In genomic region chr19:8505680-8506401, GRCh38 we compare ENCODE assay signal across 1 cellular context.
TF ChIP-seq lines count a peak whose summit lies in the region.

No MANE protein-coding gene starts in this region.

TF ChIP-seq in HepG2, 621 proteins besides CTCF, POLR2A, EP300 and RAD21 (continued from another document and continues in another):
- TF ChIP-seq ZNF513 (CRISPR knock-in tag; conservative IDR thresholded peaks at IDR 0.05) (no peak), NFE2 (CRISPR knock-in tag; IDR thresholded peaks at IDR 0.05) (no peak), GZF1 (CRISPR knock-in tag; IDR thresholded peaks at IDR 0.05) (no peak), ZFY (CRISPR knock-in tag; IDR thresholded peaks at IDR 0.05) (peak; percentile 63), ZNF503 (CRISPR knock-in tag; IDR thresholded peaks at IDR 0.05) (no peak), ZFP37 (CRISPR knock-in tag; IDR thresholded peaks at IDR 0.05; ENCODE audit: borderline replicate concordance) (no peak), ATF7-NPFF (CRISPR knock-in tag; IDR thresholded peaks at IDR 0.05; ENCODE audit: low read depth) (peak; percentile 69; the same call in 1 of the 2 replicates), TCF7 (IDR thresholded peaks at IDR 0.05; ENCODE audit: low read depth) (no peak), ZNF292 (CRISPR knock-in tag; IDR thresholded peaks at IDR 0.05; ENCODE audit: borderline replicate concordance, low read depth) (peak; percentile 70; the same call in 1 of the 2 replicates), ZNF605 (CRISPR knock-in tag; IDR thresholded peaks at IDR 0.05) (peak; percentile 64), SSRP1 (CRISPR knock-in tag; IDR thresholded peaks at IDR 0.05) (0 out of 2 replicates have a peak, but pooled peaks have one; percentile 51), ZFP82 (CRISPR knock-in tag; IDR thresholded peaks at IDR 0.05; ENCODE audit: borderline replicate concordance) (no peak), ZNF546 (CRISPR knock-in tag; conservative IDR thresholded peaks at IDR 0.05) (no peak; the same call in 1 of the 2 replicates), KDM4B (CRISPR knock-in tag; IDR thresholded peaks at IDR 0.05) (no peak), ZNF660 (CRISPR knock-in tag; IDR thresholded peaks at IDR 0.05; ENCODE audit: borderline replicate concordance, low read depth) (no peak), THAP11 (CRISPR knock-in tag; IDR thresholded peaks at IDR 0.05) (peak; percentile 31; the same call in 1 of the 2 replicates), ZNF614 (CRISPR knock-in tag; IDR thresholded peaks at IDR 0.05; ENCODE audit: borderline replicate concordance) (0 out of 2 replicates have a peak, but pooled peaks have one; percentile 29), ZNF468 (CRISPR knock-in tag; IDR thresholded peaks at IDR 0.05) (no peak), ZNF780A (CRISPR knock-in tag; IDR thresholded peaks at IDR 0.05) (0 out of 2 replicates have a peak, but pooled peaks have one; percentile 14), NFE2L1 (CRISPR knock-in tag; IDR thresholded peaks at IDR 0.05; ENCODE audit: borderline replicate concordance) (no peak), TMF1 (CRISPR knock-in tag; IDR thresholded peaks at IDR 0.05; ENCODE audit: low read depth) (no peak), SYNCRIP (IDR thresholded peaks at IDR 0.05; ENCODE audit: insufficient read depth, low read depth, low read length) (no peak), ZNF143 (CRISPR knock-in tag; IDR thresholded peaks at IDR 0.05) (no peak), MEF2D (CRISPR knock-in tag; IDR thresholded peaks at IDR 0.05) (peak; percentile 46; the same call in 1 of the 2 replicates), PBX3 (CRISPR knock-in tag; IDR thresholded peaks at IDR 0.05; ENCODE audit: borderline replicate concordance) (no peak), ZSCAN9 (CRISPR knock-in tag; IDR thresholded peaks at IDR 0.05; ENCODE audit: borderline replicate concordance) (no peak), ZSCAN21 (CRISPR knock-in tag; IDR thresholded peaks at IDR 0.05; ENCODE audit: borderline replicate concordance) (no peak; the same call in 1 of the 2 replicates), LRRFIP1 (CRISPR knock-in tag; conservative IDR thresholded peaks at IDR 0.05) (no peak), ZNF792 (CRISPR knock-in tag; IDR thresholded peaks at IDR 0.05) (0 out of 2 replicates have a peak, but pooled peaks have one; percentile 18), ZMYM3 (CRISPR knock-in tag; IDR thresholded peaks at IDR 0.05) (0 out of 2 replicates have a peak, but pooled peaks have one; percentile 47), MYNN (CRISPR knock-in tag; IDR thresholded peaks at IDR 0.05; ENCODE audit: low read depth) (no peak), NFYC (CRISPR knock-in tag; IDR thresholded peaks at IDR 0.05) (no peak), ZSCAN30 (CRISPR knock-in tag; IDR thresholded peaks at IDR 0.05) (no peak)
- TF ChIP-seq, protein P1, sequence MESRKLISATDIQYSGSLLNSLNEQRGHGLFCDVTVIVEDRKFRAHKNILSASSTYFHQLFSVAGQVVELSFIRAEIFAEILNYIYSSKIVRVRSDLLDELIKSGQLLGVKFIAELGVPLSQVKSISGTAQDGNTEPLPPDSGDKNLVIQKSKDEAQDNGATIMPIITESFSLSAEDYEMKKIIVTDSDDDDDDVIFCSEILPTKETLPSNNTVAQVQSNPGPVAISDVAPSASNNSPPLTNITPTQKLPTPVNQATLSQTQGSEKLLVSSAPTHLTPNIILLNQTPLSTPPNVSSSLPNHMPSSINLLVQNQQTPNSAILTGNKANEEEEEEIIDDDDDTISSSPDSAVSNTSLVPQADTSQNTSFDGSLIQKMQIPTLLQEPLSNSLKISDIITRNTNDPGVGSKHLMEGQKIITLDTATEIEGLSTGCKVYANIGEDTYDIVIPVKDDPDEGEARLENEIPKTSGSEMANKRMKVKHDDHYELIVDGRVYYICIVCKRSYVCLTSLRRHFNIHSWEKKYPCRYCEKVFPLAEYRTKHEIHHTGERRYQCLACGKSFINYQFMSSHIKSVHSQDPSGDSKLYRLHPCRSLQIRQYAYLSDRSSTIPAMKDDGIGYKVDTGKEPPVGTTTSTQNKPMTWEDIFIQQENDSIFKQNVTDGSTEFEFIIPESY (CRISPR knock-in tag; IDR thresholded peaks at IDR 0.05): no peak
- TF ChIP-seq, protein P2, sequence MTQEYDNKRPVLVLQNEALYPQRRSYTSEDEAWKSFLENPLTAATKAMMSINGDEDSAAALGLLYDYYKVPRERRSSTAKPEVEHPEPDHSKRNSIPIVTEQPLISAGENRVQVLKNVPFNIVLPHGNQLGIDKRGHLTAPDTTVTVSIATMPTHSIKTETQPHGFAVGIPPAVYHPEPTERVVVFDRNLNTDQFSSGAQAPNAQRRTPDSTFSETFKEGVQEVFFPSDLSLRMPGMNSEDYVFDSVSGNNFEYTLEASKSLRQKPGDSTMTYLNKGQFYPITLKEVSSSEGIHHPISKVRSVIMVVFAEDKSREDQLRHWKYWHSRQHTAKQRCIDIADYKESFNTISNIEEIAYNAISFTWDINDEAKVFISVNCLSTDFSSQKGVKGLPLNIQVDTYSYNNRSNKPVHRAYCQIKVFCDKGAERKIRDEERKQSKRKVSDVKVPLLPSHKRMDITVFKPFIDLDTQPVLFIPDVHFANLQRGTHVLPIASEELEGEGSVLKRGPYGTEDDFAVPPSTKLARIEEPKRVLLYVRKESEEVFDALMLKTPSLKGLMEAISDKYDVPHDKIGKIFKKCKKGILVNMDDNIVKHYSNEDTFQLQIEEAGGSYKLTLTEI (CRISPR knock-in tag; conservative IDR thresholded peaks at IDR 0.05): no peak
- TF ChIP-seq, protein P3, sequence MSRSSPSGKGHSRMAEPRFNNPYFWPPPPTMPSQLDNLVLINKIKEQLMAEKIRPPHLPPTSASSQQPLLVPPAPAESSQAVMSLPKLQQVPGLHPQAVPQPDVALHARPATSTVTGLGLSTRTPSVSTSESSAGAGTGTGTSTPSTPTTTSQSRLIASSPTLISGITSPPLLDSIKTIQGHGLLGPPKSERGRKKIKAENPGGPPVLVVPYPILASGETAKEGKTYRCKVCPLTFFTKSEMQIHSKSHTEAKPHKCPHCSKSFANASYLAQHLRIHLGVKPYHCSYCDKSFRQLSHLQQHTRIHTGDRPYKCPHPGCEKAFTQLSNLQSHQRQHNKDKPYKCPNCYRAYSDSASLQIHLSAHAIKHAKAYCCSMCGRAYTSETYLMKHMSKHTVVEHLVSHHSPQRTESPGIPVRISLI (CRISPR knock-in tag; IDR thresholded peaks at IDR 0.05; ENCODE audit: borderline replicate concordance): no peak
- TF ChIP-seq, protein P4, sequence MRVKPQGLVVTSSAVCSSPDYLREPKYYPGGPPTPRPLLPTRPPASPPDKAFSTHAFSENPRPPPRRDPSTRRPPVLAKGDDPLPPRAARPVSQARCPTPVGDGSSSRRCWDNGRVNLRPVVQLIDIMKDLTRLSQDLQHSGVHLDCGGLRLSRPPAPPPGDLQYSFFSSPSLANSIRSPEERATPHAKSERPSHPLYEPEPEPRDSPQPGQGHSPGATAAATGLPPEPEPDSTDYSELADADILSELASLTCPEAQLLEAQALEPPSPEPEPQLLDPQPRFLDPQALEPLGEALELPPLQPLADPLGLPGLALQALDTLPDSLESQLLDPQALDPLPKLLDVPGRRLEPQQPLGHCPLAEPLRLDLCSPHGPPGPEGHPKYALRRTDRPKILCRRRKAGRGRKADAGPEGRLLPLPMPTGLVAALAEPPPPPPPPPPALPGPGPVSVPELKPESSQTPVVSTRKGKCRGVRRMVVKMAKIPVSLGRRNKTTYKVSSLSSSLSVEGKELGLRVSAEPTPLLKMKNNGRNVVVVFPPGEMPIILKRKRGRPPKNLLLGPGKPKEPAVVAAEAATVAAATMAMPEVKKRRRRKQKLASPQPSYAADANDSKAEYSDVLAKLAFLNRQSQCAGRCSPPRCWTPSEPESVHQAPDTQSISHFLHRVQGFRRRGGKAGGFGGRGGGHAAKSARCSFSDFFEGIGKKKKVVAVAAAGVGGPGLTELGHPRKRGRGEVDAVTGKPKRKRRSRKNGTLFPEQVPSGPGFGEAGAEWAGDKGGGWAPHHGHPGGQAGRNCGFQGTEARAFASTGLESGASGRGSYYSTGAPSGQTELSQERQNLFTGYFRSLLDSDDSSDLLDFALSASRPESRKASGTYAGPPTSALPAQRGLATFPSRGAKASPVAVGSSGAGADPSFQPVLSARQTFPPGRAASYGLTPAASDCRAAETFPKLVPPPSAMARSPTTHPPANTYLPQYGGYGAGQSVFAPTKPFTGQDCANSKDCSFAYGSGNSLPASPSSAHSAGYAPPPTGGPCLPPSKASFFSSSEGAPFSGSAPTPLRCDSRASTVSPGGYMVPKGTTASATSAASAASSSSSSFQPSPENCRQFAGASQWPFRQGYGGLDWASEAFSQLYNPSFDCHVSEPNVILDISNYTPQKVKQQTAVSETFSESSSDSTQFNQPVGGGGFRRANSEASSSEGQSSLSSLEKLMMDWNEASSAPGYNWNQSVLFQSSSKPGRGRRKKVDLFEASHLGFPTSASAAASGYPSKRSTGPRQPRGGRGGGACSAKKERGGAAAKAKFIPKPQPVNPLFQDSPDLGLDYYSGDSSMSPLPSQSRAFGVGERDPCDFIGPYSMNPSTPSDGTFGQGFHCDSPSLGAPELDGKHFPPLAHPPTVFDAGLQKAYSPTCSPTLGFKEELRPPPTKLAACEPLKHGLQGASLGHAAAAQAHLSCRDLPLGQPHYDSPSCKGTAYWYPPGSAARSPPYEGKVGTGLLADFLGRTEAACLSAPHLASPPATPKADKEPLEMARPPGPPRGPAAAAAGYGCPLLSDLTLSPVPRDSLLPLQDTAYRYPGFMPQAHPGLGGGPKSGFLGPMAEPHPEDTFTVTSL (CRISPR knock-in tag; IDR thresholded peaks at IDR 0.05; ENCODE audit: borderline replicate concordance): no peak
- TF ChIP-seq, protein P5, sequence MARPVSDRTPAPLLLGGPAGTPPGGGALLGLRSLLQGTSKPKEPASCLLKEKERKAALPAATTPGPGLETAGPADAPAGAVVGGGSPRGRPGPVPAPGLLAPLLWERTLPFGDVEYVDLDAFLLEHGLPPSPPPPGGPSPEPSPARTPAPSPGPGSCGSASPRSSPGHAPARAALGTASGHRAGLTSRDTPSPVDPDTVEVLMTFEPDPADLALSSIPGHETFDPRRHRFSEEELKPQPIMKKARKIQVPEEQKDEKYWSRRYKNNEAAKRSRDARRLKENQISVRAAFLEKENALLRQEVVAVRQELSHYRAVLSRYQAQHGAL (CRISPR knock-in tag; IDR thresholded peaks at IDR 0.05; ENCODE audit: not compliant biosample characterization): no peak
- TF ChIP-seq, protein P6, sequence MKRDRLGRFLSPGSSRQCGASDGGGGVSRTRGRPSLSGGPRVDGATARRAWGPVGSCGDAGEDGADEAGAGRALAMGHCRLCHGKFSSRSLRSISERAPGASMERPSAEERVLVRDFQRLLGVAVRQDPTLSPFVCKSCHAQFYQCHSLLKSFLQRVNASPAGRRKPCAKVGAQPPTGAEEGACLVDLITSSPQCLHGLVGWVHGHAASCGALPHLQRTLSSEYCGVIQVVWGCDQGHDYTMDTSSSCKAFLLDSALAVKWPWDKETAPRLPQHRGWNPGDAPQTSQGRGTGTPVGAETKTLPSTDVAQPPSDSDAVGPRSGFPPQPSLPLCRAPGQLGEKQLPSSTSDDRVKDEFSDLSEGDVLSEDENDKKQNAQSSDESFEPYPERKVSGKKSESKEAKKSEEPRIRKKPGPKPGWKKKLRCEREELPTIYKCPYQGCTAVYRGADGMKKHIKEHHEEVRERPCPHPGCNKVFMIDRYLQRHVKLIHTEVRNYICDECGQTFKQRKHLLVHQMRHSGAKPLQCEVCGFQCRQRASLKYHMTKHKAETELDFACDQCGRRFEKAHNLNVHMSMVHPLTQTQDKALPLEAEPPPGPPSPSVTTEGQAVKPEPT (CRISPR knock-in tag; IDR thresholded peaks at IDR 0.05; ENCODE audit: low read depth): no peak
